Comparison of ENCODE assay signal across 9 cellular contexts in the genomic region with DNA sequence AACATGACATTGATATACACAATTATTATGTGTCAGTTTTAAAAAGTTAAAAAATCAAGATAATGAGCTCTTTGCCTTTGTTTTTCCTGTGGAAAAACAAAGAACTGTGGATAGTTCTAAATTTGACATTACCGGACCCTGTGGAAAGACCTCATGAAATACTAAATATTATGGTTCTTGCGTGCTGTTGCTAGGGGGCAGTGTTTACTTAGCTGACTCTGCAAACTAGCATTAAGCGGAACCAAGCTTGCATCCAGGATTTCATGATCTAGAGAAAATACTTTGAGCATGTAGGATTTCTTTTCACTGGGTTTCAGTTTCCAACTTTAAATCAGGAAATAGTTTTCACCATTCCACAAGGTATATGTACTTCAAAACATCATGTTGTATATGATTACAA. TPM values are rescaled to one million over a fixed set of nuclear protein-coding genes. Genes with fewer than 3 reads are reported as not detected.
DNase-seq lines count a peak whose midpoint lies in the region; ATAC-seq, FAIRE-seq and TF ChIP-seq lines count a peak whose summit lies in the region.
"Had no signal": no experiment of that assay in that cellular context is flagged by ENCODE, and none has a peak within 500 bp of the region (broad histone marks: within the 10 kb centered on the region; RNA-seq: fewer than 3 reads in every experiment).

No MANE protein-coding gene starts in this region.

- H2BK120ac ChIP-seq in neuronal stem cell (ENCODE audit: low read depth, low read length): no peak overlapping the region

- H2BK5ac ChIP-seq in neuronal stem cell (ENCODE audit: low read length): no peak overlapping the region

- H3K27ac ChIP-seq in astrocyte (ENCODE audit: low read depth, low read length) (no peak overlapping the region), upper lobe of right lung (no peak overlapping the region), neuronal stem cell (replicated peaks; ENCODE audit: low read length) (no peak overlapping the region)

- no peaks in the 10 kb centered on the region for H3K4me1 Mint-ChIP-seq in astrocyte (ENCODE audit: low read depth, unreplicated experiment)

- intact Hi-C loops in upper lobe of right lung (cut with DNase I): no loop called here

- no peak overlapping the region for H3K23ac ChIP-seq in neuronal stem cell (ENCODE audit: low read depth, low read length, poor library complexity)

- H3K9ac ChIP-seq in astrocyte (ENCODE audit: low read length): peak overlapping the region; percentile 52
- no peak overlapping the region for H3K9ac ChIP-seq in neuronal stem cell (ENCODE audit: low read depth, low read length, poor library complexity)

- H3K9me3 ChIP-seq in astrocyte (ENCODE audit: insufficient read depth, low read depth, low read length) (no peaks in the 10 kb centered on the region), upper lobe of right lung (no peaks in the 10 kb centered on the region), neuronal stem cell (replicated peaks in 1 of 2; ENCODE audit: control insufficient read depth in 2 of 2, insufficient read depth in 1 of 2, low read depth in 1 of 2, low read length in 2 of 2) (no peaks in the 10 kb centered on the region)

- ATAC-seq in HG02852 (IDR thresholded peaks at IDR 0.05; ENCODE audit: unreplicated experiment) (peak; percentile 46), upper lobe of right lung (peak; percentile 77), HG03045 (IDR thresholded peaks at IDR 0.05; ENCODE audit: unreplicated experiment) (no peak)

- TF ChIP-seq CTCF in astrocyte (IDR thresholded peaks at IDR 0.05; ENCODE audit: insufficient read depth, low read depth, low read length): peak; percentile 53
- TF ChIP-seq CTCF in upper lobe of right lung (IDR thresholded peaks at IDR 0.05): peak; percentile 45

- no peaks in the 10 kb centered on the region for H3K9me3 Mint-ChIP-seq in astrocyte (ENCODE audit: unreplicated experiment)
- H3K9me3 Mint-ChIP-seq: IgD-negative memory B cell had no signal

- H3K4me3 ChIP-seq in astrocyte (ENCODE audit: insufficient read depth, low read depth, low read length): no peak overlapping the region
- no peak overlapping the region for H3K4me3 ChIP-seq in upper lobe of right lung
- no peak overlapping the region for H3K4me3 ChIP-seq in neuronal stem cell (ENCODE audit: low read length in 2 of 2)

- H3K36me3 Mint-ChIP-seq in astrocyte (ENCODE audit: low read depth, unreplicated experiment): peaks cover 5% of the 10 kb centered on the region
- H3K36me3 Mint-ChIP-seq: IgD-negative memory B cell had no signal

- no peaks in the 10 kb centered on the region for H4K20me1 ChIP-seq in astrocyte (ENCODE audit: insufficient read depth, low read length)

- peak; percentile 41 for FAIRE-seq in astrocyte (lab: Jason Lieb, UNC)

- H3K4me2 ChIP-seq in astrocyte (ENCODE audit: low read length) (no peak overlapping the region), neuronal stem cell (ENCODE audit: insufficient read depth, low read length, poor library complexity, severe bottlenecking) (no peak overlapping the region)

- H3K36me3 ChIP-seq in astrocyte (ENCODE audit: insufficient read depth, low read length): no peaks in the 10 kb centered on the region
- H3K36me3 ChIP-seq in upper lobe of right lung: no peaks in the 10 kb centered on the region
- no peaks in the 10 kb centered on the region for H3K36me3 ChIP-seq in neuronal stem cell (replicated peaks in 1 of 2; ENCODE audit: control insufficient read depth in 2 of 2, insufficient read depth in 2 of 2, low read length in 2 of 2)

- H3K79me2 ChIP-seq in astrocyte (ENCODE audit: insufficient read depth, low read length): no peaks in the 10 kb centered on the region

- no peak overlapping the region for H3K18ac ChIP-seq in neuronal stem cell (ENCODE audit: low read length)

- H3K27ac Mint-ChIP-seq in astrocyte (ENCODE audit: unreplicated experiment): no peak overlapping the region

- H3K4ac ChIP-seq in neuronal stem cell (ENCODE audit: low read length): no peak overlapping the region

- H2AFZ ChIP-seq in astrocyte (ENCODE audit: low read depth, low read length): no peak overlapping the region
- no peak overlapping the region for H2AFZ ChIP-seq in neuronal stem cell (ENCODE audit: low read length)

- H2AK5ac ChIP-seq in neuronal stem cell (ENCODE audit: low read depth, low read length): no peak overlapping the region

- H4K8ac ChIP-seq in neuronal stem cell (ENCODE audit: low read depth, low read length): no peak overlapping the region

- no peak overlapping the region for H3K4me3 Mint-ChIP-seq in astrocyte (ENCODE audit: unreplicated experiment)
- H3K4me3 Mint-ChIP-seq: IgD-negative memory B cell had no signal

- DNase-seq in DMS153 treated with DMSO at 0.1 percent for 48 hours (lab: John Stamatoyannopoulos, UW; ENCODE audit: unreplicated experiment): peak; percentile 32
- DNase-seq in NCI-H446 treated with DMSO at 0.1 percent for 48 hours (lab: John Stamatoyannopoulos, UW): peak; percentile 62
- peak; percentile 60 for DNase-seq in astrocyte (ENCODE audit: low read depth)
- peak; percentile 52 for DNase-seq in iPS-NIHi7 (ENCODE audit: extremely low spot score)
- DNase-seq in upper lobe of right lung: no peak
- DNase-seq in neuronal stem cell (ENCODE audit: low spot score): no peak

- no CpG with 5 or more reads among the region's 3 CpGs for WGBS in neuronal stem cell (ENCODE audit: extremely low coverage in 2 of 2, insufficient read length in 2 of 2, insufficient replicate concordance in 1 of 2), 2 donors

- no peaks in the 10 kb centered on the region for H3K4me1 ChIP-seq in astrocyte (ENCODE audit: insufficient read depth, low read length)
- H3K4me1 ChIP-seq in upper lobe of right lung: no peaks in the 10 kb centered on the region
- no peaks in the 10 kb centered on the region for H3K4me1 ChIP-seq in neuronal stem cell (ENCODE audit: control insufficient read depth in 2 of 2, insufficient read depth in 1 of 2, low read depth in 1 of 2, low read length in 2 of 2)

- no peak overlapping the region for H4K91ac ChIP-seq in neuronal stem cell (ENCODE audit: low read depth, low read length, poor library complexity)

- H3K27me3 ChIP-seq in astrocyte (ENCODE audit: insufficient read depth, low read length): no peaks in the 10 kb centered on the region
- H3K27me3 ChIP-seq in upper lobe of right lung: no peaks in the 10 kb centered on the region
- H3K27me3 ChIP-seq in neuronal stem cell (ENCODE audit: control insufficient read depth in 3 of 3, insufficient read depth in 3 of 3, low read depth in 1 of 3, low read length in 3 of 3): no peaks in the 10 kb centered on the region

- no peak overlapping the region for H2BK15ac ChIP-seq in neuronal stem cell (ENCODE audit: low read length)

- no peak overlapping the region for H2BK12ac ChIP-seq in neuronal stem cell (ENCODE audit: low read length)

- no peak overlapping the region for H3K14ac ChIP-seq in neuronal stem cell (ENCODE audit: low read length)

- no peaks in the 10 kb centered on the region for H3K79me1 ChIP-seq in neuronal stem cell (ENCODE audit: low read depth, low read length)

- H3K27me3 Mint-ChIP-seq in astrocyte (ENCODE audit: low read depth, unreplicated experiment): no peaks in the 10 kb centered on the region
- H3K27me3 Mint-ChIP-seq: IgD-negative memory B cell had no signal

RNA-seq across cellular contexts. Expression of a gene that starts 33.6 kb away (rescaled TPM):
- 5.9 and 7.2 TPM in 2 replicates for total RNA-seq in astrocyte
- 9.8 TPM for total RNA-seq in upper lobe of right lung
- 4.4 TPM for polyA plus RNA-seq in neuronal stem cell (2013, experiment 1 of 2)
- polyA plus RNA-seq in neuronal stem cell (2013, experiment 2 of 2): 4.3 TPM

Comparison
In these comparisons a context has a peak if more than half of its experiments do, and no peak if none do; other contexts are left out.
1. DNase-seq: peak in DMS153 treated with DMSO at 0.1 percent for 48 hours (single experiment), NCI-H446 treated with DMSO at 0.1 percent for 48 hours (single experiment), astrocyte (single experiment) and iPS-NIHi7 (single experiment); none in upper lobe of right lung (single experiment) and neuronal stem cell (single experiment).